Comparison of ENCODE assay signal across 22 cellular contexts in the genomic region with DNA sequence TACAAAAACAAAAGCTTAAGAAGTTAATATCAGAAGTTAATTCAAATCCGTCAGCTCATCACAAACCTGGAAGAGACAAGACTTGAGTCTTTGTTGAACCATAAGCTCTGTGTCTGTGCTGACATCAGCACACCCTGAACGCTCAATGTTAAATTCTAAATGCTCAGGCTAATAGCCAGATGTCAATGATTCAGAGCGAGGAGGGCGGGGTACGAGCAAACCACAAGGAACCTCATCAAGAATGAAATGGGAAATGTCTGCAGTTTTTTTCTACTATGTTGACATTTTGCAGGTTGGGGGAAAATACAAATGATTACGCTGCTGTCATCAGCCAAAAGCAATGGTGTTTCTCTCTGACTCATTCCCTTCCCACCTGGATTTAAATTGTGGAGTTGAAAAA.
DNase-seq lines count a peak whose midpoint lies in the region; ATAC-seq and TF ChIP-seq lines count a peak whose summit lies in the region.
"Had no signal": no experiment of that assay in that cellular context is flagged by ENCODE, and none has a peak within 500 bp of the region (broad histone marks: within the 10 kb centered on the region; RNA-seq: fewer than 3 reads in every experiment).

No MANE protein-coding gene starts in this region.

- no peaks in the 10 kb centered on the region for H4K20me1 ChIP-seq in DND-41 (ENCODE audit: insufficient read depth, low read length)

- H3K36me3 ChIP-seq in DND-41 (ENCODE audit: insufficient read depth, low read length): no peaks in the 10 kb centered on the region
- no peaks in the 10 kb centered on the region for H3K36me3 ChIP-seq in MG63
- H3K36me3 ChIP-seq: left ventricle myocardium inferior, prostate gland, tibial nerve had no signal

- H3K79me2 ChIP-seq in DND-41 (ENCODE audit: insufficient read depth, low read length): no peaks in the 10 kb centered on the region
- H3K79me2 ChIP-seq: hepatocyte had no signal

- no peaks in the 10 kb centered on the region for H3K4me1 ChIP-seq in DND-41 (ENCODE audit: insufficient read depth, low read length)
- H3K4me1 ChIP-seq: left ventricle myocardium inferior, prostate gland had no signal

- H3K4me2 ChIP-seq in DND-41 (ENCODE audit: insufficient read depth, low read length): no peak overlapping the region
- H3K4me2 ChIP-seq: hepatocyte had no signal

- no peak overlapping the region for H3K27ac ChIP-seq in DND-41 (ENCODE audit: low read length)
- H3K27ac ChIP-seq: hepatocyte, left ventricle myocardium inferior, prostate gland, skin epidermis, tibial nerve had no signal

- H3K27me3 ChIP-seq in DND-41 (ENCODE audit: insufficient read depth, low read length, poor library complexity) (no peaks in the 10 kb centered on the region), MG63 (no peaks in the 10 kb centered on the region)
- H3K27me3 ChIP-seq: hepatocyte, tibial nerve had no signal

- H3K9me3 ChIP-seq in DND-41 (ENCODE audit: insufficient read depth, low read length, severe bottlenecking) (no peaks in the 10 kb centered on the region), MG63 (no peaks in the 10 kb centered on the region)
- H3K9me3 ChIP-seq: left ventricle myocardium inferior, prostate gland, tibial nerve had no signal

- H3K9ac ChIP-seq in DND-41 (ENCODE audit: low read depth, low read length): no peak overlapping the region

- peak; percentile 63; the same call in 1 of the 3 replicates for ATAC-seq in DND-41 (ENCODE audit: insufficient read depth, low read depth)
- no peak for ATAC-seq in GM21717 (IDR thresholded peaks at IDR 0.05; ENCODE audit: unreplicated experiment)
- ATAC-seq in GM19395 (IDR thresholded peaks at IDR 0.05; ENCODE audit: unreplicated experiment): no peak
- ATAC-seq: WTC11 had no signal

- no peak overlapping the region for H2AFZ ChIP-seq in DND-41 (ENCODE audit: low read depth, low read length)
- H2AFZ ChIP-seq: hepatocyte had no signal

- no peak for TF ChIP-seq CTCF in DND-41 (IDR thresholded peaks at IDR 0.05; ENCODE audit: borderline replicate concordance, extremely low read depth, low read length, poor library complexity, severe bottlenecking)
- no peak for TF ChIP-seq CTCF in choroid plexus epithelial cell (conservative IDR thresholded peaks at IDR 0.05; ENCODE audit: low read depth, low read length)

- H3K4me3 ChIP-seq in DND-41 (ENCODE audit: low read depth in 1 of 2, low read length in 2 of 2) (no peak overlapping the region), MG63 (no peak overlapping the region), choroid plexus epithelial cell (ENCODE audit: low read depth, low read length) (no peak overlapping the region)
- H3K4me3 ChIP-seq: hepatocyte, left ventricle myocardium inferior, prostate gland, skin epidermis, tibial nerve had no signal

- DNase-seq in DND-41 (peak; percentile 10), MG63 (peak; percentile 19), choroid plexus epithelial cell (ENCODE audit: low read depth) (peak; percentile 22), stromal cell of bone marrow (ENCODE audit: low read depth) (peak; percentile 30)
- DNase-seq in stimulated activated CD4-positive, alpha-beta T cell treated with anti-CD3 and anti-CD28 coated beads, Interleukin-15, amount 100 ng/mL, for 24 hours: no peak
- DNase-seq: activated CD4-positive, alpha-beta memory T cell treated with anti-CD3 and anti-CD28 coated beads for 36 hours; activated naive CD4-positive, alpha-beta T cell; endodermal cell; HCEC 1CT; left ventricle myocardium inferior; NCI-H1092; NCI-H1930; NK-92 treated with Interleukin-12 subunit alpha and Interleukin-12 subunit beta, amount 100 ng/mL, for 24 hours; stimulated activated CD4-positive, alpha-beta T cell treated with anti-CD3 and anti-CD28 coated beads, Interleukin-2, amount 100 ng/mL, for 48 hours; T-helper 9 cell had no signal
